21 cellular contexts compared by ENCODE assay signal in the genomic region with DNA sequence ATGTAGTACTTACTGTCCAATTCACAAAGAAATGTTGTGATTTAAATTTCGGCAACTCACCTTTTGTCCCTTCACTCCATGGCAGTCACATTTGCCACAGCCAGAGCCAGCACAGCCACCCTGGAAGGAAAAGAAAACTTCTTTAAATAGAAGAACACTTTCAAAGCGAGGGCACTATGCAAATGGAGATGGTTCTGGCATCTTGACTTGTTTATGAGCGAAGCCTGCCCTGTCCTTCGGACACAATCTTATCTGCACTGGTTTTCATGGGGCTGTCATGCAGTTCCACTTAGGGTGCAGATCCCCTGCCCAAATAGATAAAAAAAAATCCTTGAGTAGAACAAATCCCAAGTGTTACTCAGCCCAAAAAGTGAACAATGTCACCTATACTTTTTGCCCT.
DNase-seq lines count a peak whose midpoint lies in the region; ATAC-seq, FAIRE-seq and TF ChIP-seq lines count a peak whose summit lies in the region.
"Had no signal": no experiment of that assay in that cellular context is flagged by ENCODE, and none has a peak within 500 bp of the region (broad histone marks: within the 10 kb centered on the region; RNA-seq: fewer than 3 reads in every experiment).

No MANE protein-coding gene starts in this region.

- BruUV-seq in mammary epithelial cell (replicated peaks; lab: Mats Ljungman, UMichigan): no TSS peak

- TF ChIP-seq CTCF in coronary artery (IDR thresholded peaks at IDR 0.05) (no peak), mammary epithelial cell (conservative IDR thresholded peaks at IDR 0.05 in 1 of 2, IDR thresholded peaks at IDR 0.05 in 1 of 2; ENCODE audit: extremely low read depth in 1 of 2, insufficient read depth in 1 of 2, low read depth in 1 of 2, low read length in 2 of 2) (no peak)

- CTCF ChIA-PET in mammary epithelial cell (lab: Charles Lee; ENCODE audit: low non-redundant PET): no interaction called here

- H3K27me3 ChIP-seq in subcutaneous abdominal adipose tissue (ENCODE audit: control insufficient read depth in 5 of 5, insufficient read depth in 4 of 5, low read length in 5 of 5) (no peaks in the 10 kb centered on the region), mammary epithelial cell (ENCODE audit: insufficient read depth, low read length) (no peaks in the 10 kb centered on the region)
- H3K27me3 ChIP-seq: BLaER1, Peyer's patch had no signal

- peak overlapping the region; percentile 94 to 96 for H3K27ac ChIP-seq in coronary artery
- H3K27ac ChIP-seq in subcutaneous abdominal adipose tissue (ENCODE audit: low read depth, low read length): peak overlapping the region; percentile 97
- H3K27ac ChIP-seq in mammary epithelial cell (ENCODE audit: insufficient read depth, low read depth, low read length): no peak overlapping the region
- H3K27ac ChIP-seq: A549, BLaER1 had no signal

- H3K36me3 ChIP-seq in subcutaneous abdominal adipose tissue (ENCODE audit: control insufficient read depth in 5 of 5, insufficient read depth in 5 of 5, low read length in 5 of 5) (peaks cover 4 to 26% (median 17%) of the 10 kb centered on the region in 5 donors), mammary epithelial cell (ENCODE audit: insufficient read depth, low read length) (no peaks in the 10 kb centered on the region)
- H3K36me3 ChIP-seq: BLaER1, Peyer's patch had no signal

- no peak overlapping the region for H3K9ac ChIP-seq in subcutaneous abdominal adipose tissue (ENCODE audit: low read length in 5 of 5)
- H3K9ac ChIP-seq in mammary epithelial cell (ENCODE audit: insufficient read depth, low read length): no peak overlapping the region
- H3K9ac ChIP-seq: BLaER1 had no signal

- no peak overlapping the region for H2AFZ ChIP-seq in mammary epithelial cell (ENCODE audit: low read depth, low read length)
- H2AFZ ChIP-seq: GM23338 had no signal

- in situ Hi-C loops in mammary epithelial cell (cut with MboI; ENCODE audit: low sequenced_read_pairs in 2 of 2): loop anchor here in 1 of 2 donors (10.0 kb wide), 1 partner anchor 172 kb away; no protein-coding TSS in a partner anchor

- no peak overlapping the region for H3K4me2 ChIP-seq in mammary epithelial cell (ENCODE audit: insufficient read depth, low read depth, low read length)
- H3K4me2 ChIP-seq: A549, BLaER1, GM23338 had no signal

- H4K20me1 ChIP-seq in mammary epithelial cell (ENCODE audit: insufficient read depth, low read length): no peaks in the 10 kb centered on the region
- H4K20me1 ChIP-seq: BLaER1 had no signal

- dilution Hi-C loops in mammary epithelial cell (cut with HindIII; ENCODE audit: low sequenced_read_pairs): no loop called here

- peak; percentile 64 for FAIRE-seq in H54 (lab: Jason Lieb, UNC)
- FAIRE-seq: A549, GM12878 had no signal

- 100% methylated on average over 2 of the region's 4 CpGs for WGBS in mammary epithelial cell (ENCODE audit: low coverage, missing lambda C conversion rate)

- no peaks in the 10 kb centered on the region for H3K9me3 ChIP-seq in subcutaneous abdominal adipose tissue (ENCODE audit: control insufficient read depth in 5 of 5, low read length in 5 of 5)
- H3K9me3 ChIP-seq in mammary epithelial cell (replicated peaks; ENCODE audit: insufficient read depth, low read length): no peaks in the 10 kb centered on the region
- H3K9me3 ChIP-seq: A549, BLaER1, Peyer's patch had no signal

- H3K4me1 ChIP-seq in subcutaneous abdominal adipose tissue (ENCODE audit: control insufficient read depth in 5 of 5, insufficient read depth in 5 of 5, low read length in 5 of 5): peaks cover 19 to 82% (median 70%) of the 10 kb centered on the region in 5 donors
- no peaks in the 10 kb centered on the region for H3K4me1 ChIP-seq in mammary epithelial cell (ENCODE audit: insufficient read depth, low read length)
- H3K4me1 ChIP-seq: BLaER1 had no signal

- H3K79me2 ChIP-seq in mammary epithelial cell (ENCODE audit: insufficient read depth, low read length): peaks cover 6% of the 10 kb centered on the region

- H3K4me3 ChIP-seq in coronary artery (no peak overlapping the region), subcutaneous abdominal adipose tissue (ENCODE audit: low read depth in 1 of 5, low read length in 5 of 5) (no peak overlapping the region), mammary epithelial cell (replicated peaks in 1 of 3; ENCODE audit: insufficient read depth in 1 of 3, low read depth in 2 of 3, low read length in 3 of 3) (no peak overlapping the region)
- H3K4me3 ChIP-seq: A549, BLaER1, GM12878, GM23338, Peyer's patch had no signal

- ATAC-seq in left ventricle myocardium superior (peak; percentile 60), GM19324 (IDR thresholded peaks at IDR 0.05; ENCODE audit: low FRiP score, unreplicated experiment) (no peak)
- ATAC-seq: A549, GM12878, GM23338 had no signal

- intact Hi-C loops in left ventricle myocardium superior (cut with micrococcal nuclease): no loop called here
- intact Hi-C loops in mammary epithelial cell (cut with micrococcal nuclease): no loop called here

- DNase-seq in H54 (ENCODE audit: insufficient read length, low spot score): no peak
- peak; percentile 46 for DNase-seq in coronary artery (ENCODE audit: low spot score)
- no peak for DNase-seq in left ventricle myocardium superior
- no peak for DNase-seq in mammary epithelial cell
- DNase-seq in cerebellar cortex (ENCODE audit: low spot score): no peak
- DNase-seq: CD8-positive, alpha-beta memory T cell; DMS53; EL; NCI-H1092 treated with DMSO at 0.1 percent for 48 hours; NCI-H146; NCI-H2029 treated with DMSO at 0.1 percent for 48 hours; NCI-H2171 treated with DMSO at 0.1 percent for 48 hours; NCI-H446 treated with DMSO at 0.1 percent for 48 hours; NCI-H69; Peyer's patch had no signal

- no peak for TF ChIP-seq POLR2A in H54 (IDR thresholded peaks at IDR 0.05; ENCODE audit: low read depth, low read length)
